ENCODE assay signal across 8 cellular contexts in the genomic region with DNA sequence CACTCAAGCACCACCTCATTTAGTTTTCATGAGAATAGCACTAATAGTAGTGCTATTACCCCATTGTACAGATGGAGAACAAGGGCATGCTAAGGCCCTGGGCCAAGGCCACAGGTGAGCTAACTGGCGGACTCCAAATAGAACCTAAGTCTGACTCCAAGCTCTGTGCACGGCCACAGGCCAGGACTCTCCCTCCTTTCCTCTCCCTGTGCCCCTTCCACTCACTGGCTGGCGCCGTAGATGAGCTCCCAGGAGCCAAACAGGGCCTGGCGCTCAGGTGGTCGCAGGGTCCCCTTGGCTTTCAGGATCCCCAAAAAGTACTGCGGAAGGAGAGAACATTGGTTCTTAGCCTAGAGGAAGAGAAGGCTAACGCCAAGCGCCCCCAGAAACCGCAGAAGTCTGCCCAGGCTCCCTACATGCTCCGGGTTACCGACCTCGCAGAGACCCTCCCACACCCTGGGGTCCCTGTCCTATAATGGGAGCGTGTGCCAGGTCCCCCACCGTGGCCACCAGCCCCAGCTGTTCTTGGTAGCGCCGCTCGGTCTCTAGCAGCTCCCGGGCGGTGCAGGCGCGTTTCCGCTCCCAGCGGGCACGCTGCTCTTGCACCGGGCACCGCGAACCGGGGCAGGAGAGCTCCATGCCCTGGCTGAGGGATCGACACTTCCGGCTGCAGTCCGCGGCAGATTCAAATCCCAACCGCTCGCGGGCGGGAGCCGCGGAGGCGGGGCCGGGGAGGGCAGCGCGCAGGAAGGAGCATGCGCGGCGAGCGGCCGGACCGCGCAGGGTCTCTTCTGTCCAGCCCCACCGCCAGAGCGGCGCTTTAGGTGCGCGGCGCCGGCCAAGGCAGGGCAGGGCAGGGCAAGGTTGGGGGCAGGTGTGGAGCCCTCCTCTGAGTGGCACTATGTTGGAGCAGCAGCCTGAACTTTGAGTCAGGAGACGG. TPM values are rescaled to one million over a fixed set of nuclear protein-coding genes. Genes with fewer than 3 reads are reported as not detected.
DNase-seq lines count a peak whose midpoint lies in the region; ATAC-seq and TF ChIP-seq lines count a peak whose summit lies in the region.

A gene with protein sequence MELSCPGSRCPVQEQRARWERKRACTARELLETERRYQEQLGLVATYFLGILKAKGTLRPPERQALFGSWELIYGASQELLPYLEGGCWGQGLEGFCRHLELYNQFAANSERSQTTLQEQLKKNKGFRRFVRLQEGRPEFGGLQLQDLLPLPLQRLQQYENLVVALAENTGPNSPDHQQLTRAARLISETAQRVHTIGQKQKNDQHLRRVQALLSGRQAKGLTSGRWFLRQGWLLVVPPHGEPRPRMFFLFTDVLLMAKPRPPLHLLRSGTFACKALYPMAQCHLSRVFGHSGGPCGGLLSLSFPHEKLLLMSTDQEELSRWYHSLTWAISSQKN (minus strand): TSS at position 665 of the 940 bp plus-strand sequence. CDS start 26 bp downstream, at position 639.

- H3K27ac ChIP-seq in WERI-Rb-1 = peak within 1 kb of the TSS; percentile 94

- no peaks in the 10 kb centered on the region for H3K27me3 ChIP-seq in WERI-Rb-1 (ENCODE audit: insufficient read depth, low read depth, severe bottlenecking)

- no peaks in the 10 kb centered on the region for H3K9me3 ChIP-seq in WERI-Rb-1 (ENCODE audit: severe bottlenecking)

- ATAC-seq in GM18868 (IDR thresholded peaks at IDR 0.05; ENCODE audit: unreplicated experiment) (peak; percentile 68), HG03108 (IDR thresholded peaks at IDR 0.05; ENCODE audit: unreplicated experiment) (peak; percentile 72)

- peak; percentile 65 for DNase-seq in AG10803 (ENCODE audit: low read depth)
- DNase-seq in NCI-H226 = peak; percentile 67
- DNase-seq in WERI-Rb-1 = peak; percentile 89
- DNase-seq in cerebellum (ENCODE audit: low spot score) = peak; percentile 92
- DNase-seq in kidney tubule cell (ENCODE audit: low spot score) = peak; percentile 89
- DNase-seq in stimulated activated CD4-positive, alpha-beta T cell treated with anti-CD3 and anti-CD28 coated beads, Interleukin-15, amount 100 ng/mL, for 48 hours (ENCODE audit: low read depth in 2 of 2) = peak; percentile 60 to 66

- H3K4me3 ChIP-seq in AG10803 (ENCODE audit: low read length) (peak within 1 kb of the TSS; percentile 74), WERI-Rb-1 (ENCODE audit: low read depth, low read length) (peak within 1 kb of the TSS; percentile 67)

- TF ChIP-seq CTCF in AG10803 (conservative IDR thresholded peaks at IDR 0.05; ENCODE audit: low read length) (no peak), WERI-Rb-1 (IDR thresholded peaks at IDR 0.05; ENCODE audit: low read depth, low read length) (peak; percentile 60)

- peaks cover 28% of the 10 kb centered on the region for H3K36me3 ChIP-seq in WERI-Rb-1

RNA-seq across cellular contexts. Expression of the gene that starts here (rescaled TPM):
- 1.3 TPM for total RNA-seq in cerebellum

Comparison
In these comparisons a context has a peak if more than half of its experiments do, and no peak if none do; other contexts are left out.
1. Peak in every context shown above with its lines: DNase-seq, ATAC-seq, H3K4me3 ChIP-seq and H3K27ac ChIP-seq.